1 cellular context compared by ENCODE assay signal in the genomic region with DNA sequence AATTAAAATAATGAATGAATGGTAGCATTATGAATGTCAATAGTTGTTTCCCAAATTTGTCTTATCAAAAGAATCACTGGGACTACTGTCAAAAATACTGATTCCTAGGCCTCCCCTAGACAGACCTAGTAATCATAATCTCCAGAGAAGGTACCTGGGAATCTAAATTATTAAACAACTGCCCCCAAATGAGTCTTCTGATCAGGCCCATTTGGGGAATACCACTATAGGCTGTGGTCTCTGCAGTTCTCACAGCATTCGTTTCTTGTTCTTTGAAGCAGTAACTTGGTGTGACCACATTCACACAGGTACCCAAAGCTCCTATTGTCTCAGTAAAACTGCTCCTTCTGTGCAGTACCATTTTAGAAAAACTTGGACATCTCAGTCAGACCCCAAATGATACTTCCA.
A peak's percentile ranks its signal among the peaks of the same experiment; 100 is the strongest.
TF ChIP-seq lines count a peak whose summit lies in the region.

No MANE protein-coding gene starts in this region.

TF ChIP-seq in GM12878, 131 proteins besides CTCF, POLR2A, EP300 and RAD21 (continued from another document):
- TF ChIP-seq, protein P1, sequence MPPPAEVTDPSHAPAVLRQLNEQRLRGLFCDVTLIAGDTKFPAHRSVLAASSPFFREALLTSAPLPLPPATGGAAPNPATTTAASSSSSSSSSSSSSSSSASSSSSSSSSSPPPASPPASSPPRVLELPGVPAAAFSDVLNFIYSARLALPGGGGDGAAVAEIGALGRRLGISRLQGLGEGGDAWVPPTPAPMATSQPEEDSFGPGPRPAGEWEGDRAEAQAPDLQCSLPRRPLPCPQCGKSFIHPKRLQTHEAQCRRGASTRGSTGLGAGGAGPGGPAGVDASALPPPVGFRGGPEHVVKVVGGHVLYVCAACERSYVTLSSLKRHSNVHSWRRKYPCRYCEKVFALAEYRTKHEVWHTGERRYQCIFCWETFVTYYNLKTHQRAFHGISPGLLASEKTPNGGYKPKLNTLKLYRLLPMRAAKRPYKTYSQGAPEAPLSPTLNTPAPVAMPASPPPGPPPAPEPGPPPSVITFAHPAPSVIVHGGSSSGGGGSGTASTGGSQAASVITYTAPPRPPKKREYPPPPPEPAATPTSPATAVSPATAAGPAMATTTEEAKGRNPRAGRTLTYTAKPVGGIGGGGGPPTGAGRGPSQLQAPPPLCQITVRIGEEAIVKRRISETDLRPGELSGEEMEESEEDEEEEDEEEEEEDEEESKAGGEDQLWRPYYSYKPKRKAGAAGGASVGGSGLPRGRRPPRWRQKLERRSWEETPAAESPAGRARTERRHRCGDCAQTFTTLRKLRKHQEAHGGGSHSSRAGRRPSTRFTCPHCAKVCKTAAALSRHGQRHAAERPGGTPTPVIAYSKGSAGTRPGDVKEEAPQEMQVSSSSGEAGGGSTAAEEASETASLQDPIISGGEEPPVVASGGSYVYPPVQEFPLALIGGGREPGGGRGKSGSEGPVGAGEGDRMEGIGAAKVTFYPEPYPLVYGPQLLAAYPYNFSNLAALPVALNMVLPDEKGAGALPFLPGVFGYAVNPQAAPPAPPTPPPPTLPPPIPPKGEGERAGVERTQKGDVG (CRISPR knock-in tag; IDR thresholded peaks at IDR 0.05) = no peak
- TF ChIP-seq DPF2 (IDR thresholded peaks at IDR 0.05) (peak; percentile 46; the same call in 1 of the 2 replicates), SP1 (IDR thresholded peaks at IDR 0.05; ENCODE audit: low read depth, low read length) (peak; percentile 33), SIN3A (IDR thresholded peaks at IDR 0.05; ENCODE audit: low read depth, low read length) (no peak), TCF7 (IDR thresholded peaks at IDR 0.05; ENCODE audit: borderline replicate concordance) (peak; percentile 91), MEF2B (IDR thresholded peaks at IDR 0.05; ENCODE audit: partially characterized antibody, poor library complexity, severe bottlenecking) (peak; percentile 97), MEF2A (IDR thresholded peaks at IDR 0.05; ENCODE audit: insufficient read depth, low read depth, low read length) (0 out of 2 replicates have a peak, but pooled peaks have one; percentile 36), NFYA (IDR thresholded peaks at IDR 0.05; ENCODE audit: borderline replicate concordance, low read depth, low read length) (no peak), CREB1 (IDR thresholded peaks at IDR 0.05; ENCODE audit: low read depth) (no peak), NRF1 (conservative IDR thresholded peaks at IDR 0.05; ENCODE audit: low read depth, low read length) (no peak), POLR2AphosphoS5 (IDR thresholded peaks at IDR 0.05; ENCODE audit: low read length) (no peak), SMARCA5 (IDR thresholded peaks at IDR 0.05) (no peak), TARDBP (IDR thresholded peaks at IDR 0.05; ENCODE audit: borderline replicate concordance) (no peak), CBX5 (IDR thresholded peaks at IDR 0.05; ENCODE audit: low read depth) (peak; percentile 77), HDAC2 (IDR thresholded peaks at IDR 0.05) (no peak), TBL1XR1 (IDR thresholded peaks at IDR 0.05; ENCODE audit: low read depth, low read length) (0 out of 2 replicates have a peak, but pooled peaks have one; percentile 15), BHLHE40 (IDR thresholded peaks at IDR 0.05; ENCODE audit: borderline replicate concordance in 1 of 2, low read depth in 2 of 2, low read length in 1 of 2) (peak in 1 of 2 experiments; percentile 59; a peak in 2 of 4 replicates), ZNF217 (IDR thresholded peaks at IDR 0.05) (peak; percentile 79), GATAD2B (conservative IDR thresholded peaks at IDR 0.05; ENCODE audit: low read depth) (peak; percentile 99), RELA (IDR thresholded peaks at IDR 0.05; ENCODE audit: borderline replicate concordance, partially characterized antibody) (peak; percentile 46), RCOR1 (conservative IDR thresholded peaks at IDR 0.05; ENCODE audit: low read depth, low read length) (no peak), SRF (IDR thresholded peaks at IDR 0.05; ENCODE audit: low read depth in 2 of 2, low read length in 2 of 2) (no peak), IRF4 (IDR thresholded peaks at IDR 0.05; ENCODE audit: low read depth, low read length) (0 out of 2 replicates have a peak, but pooled peaks have one; percentile 21), IKZF1 (conservative IDR thresholded peaks at IDR 0.05) (peak; percentile 43), ZNF384 (IDR thresholded peaks at IDR 0.05; ENCODE audit: borderline replicate concordance, low read depth, low read length) (no peak), WRNIP1 (IDR thresholded peaks at IDR 0.05; ENCODE audit: borderline replicate concordance, low read depth, low read length) (no peak), SIX5 (IDR thresholded peaks at IDR 0.05; ENCODE audit: low read depth, low read length, severe bottlenecking) (no peak), SMAD1 (IDR thresholded peaks at IDR 0.05; ENCODE audit: low read depth, partially characterized antibody) (peak; percentile 77), ZNF274 (IDR thresholded peaks at IDR 0.05; ENCODE audit: insufficient read depth, insufficient read length) (no peak), ZNF24 (IDR thresholded peaks at IDR 0.05) (peak; percentile 81)
- TF ChIP-seq, protein P2, sequence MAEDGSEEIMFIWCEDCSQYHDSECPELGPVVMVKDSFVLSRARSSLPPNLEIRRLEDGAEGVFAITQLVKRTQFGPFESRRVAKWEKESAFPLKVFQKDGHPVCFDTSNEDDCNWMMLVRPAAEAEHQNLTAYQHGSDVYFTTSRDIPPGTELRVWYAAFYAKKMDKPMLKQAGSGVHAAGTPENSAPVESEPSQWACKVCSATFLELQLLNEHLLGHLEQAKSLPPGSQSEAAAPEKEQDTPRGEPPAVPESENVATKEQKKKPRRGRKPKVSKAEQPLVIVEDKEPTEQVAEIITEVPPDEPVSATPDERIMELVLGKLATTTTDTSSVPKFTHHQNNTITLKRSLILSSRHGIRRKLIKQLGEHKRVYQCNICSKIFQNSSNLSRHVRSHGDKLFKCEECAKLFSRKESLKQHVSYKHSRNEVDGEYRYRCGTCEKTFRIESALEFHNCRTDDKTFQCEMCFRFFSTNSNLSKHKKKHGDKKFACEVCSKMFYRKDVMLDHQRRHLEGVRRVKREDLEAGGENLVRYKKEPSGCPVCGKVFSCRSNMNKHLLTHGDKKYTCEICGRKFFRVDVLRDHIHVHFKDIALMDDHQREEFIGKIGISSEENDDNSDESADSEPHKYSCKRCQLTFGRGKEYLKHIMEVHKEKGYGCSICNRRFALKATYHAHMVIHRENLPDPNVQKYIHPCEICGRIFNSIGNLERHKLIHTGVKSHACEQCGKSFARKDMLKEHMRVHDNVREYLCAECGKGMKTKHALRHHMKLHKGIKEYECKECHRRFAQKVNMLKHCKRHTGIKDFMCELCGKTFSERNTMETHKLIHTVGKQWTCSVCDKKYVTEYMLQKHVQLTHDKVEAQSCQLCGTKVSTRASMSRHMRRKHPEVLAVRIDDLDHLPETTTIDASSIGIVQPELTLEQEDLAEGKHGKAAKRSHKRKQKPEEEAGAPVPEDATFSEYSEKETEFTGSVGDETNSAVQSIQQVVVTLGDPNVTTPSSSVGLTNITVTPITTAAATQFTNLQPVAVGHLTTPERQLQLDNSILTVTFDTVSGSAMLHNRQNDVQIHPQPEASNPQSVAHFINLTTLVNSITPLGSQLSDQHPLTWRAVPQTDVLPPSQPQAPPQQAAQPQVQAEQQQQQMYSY (CRISPR knock-in tag; IDR thresholded peaks at IDR 0.05) = no peak
- TF ChIP-seq, protein P3, sequence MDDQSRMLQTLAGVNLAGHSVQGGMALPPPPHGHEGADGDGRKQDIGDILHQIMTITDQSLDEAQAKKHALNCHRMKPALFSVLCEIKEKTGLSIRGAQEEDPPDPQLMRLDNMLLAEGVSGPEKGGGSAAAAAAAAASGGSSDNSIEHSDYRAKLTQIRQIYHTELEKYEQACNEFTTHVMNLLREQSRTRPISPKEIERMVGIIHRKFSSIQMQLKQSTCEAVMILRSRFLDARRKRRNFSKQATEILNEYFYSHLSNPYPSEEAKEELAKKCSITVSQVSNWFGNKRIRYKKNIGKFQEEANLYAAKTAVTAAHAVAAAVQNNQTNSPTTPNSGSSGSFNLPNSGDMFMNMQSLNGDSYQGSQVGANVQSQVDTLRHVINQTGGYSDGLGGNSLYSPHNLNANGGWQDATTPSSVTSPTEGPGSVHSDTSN (IDR thresholded peaks at IDR 0.05; ENCODE audit: insufficient replicate concordance, low read depth, low read length) = no peak
- TF ChIP-seq, protein P4, sequence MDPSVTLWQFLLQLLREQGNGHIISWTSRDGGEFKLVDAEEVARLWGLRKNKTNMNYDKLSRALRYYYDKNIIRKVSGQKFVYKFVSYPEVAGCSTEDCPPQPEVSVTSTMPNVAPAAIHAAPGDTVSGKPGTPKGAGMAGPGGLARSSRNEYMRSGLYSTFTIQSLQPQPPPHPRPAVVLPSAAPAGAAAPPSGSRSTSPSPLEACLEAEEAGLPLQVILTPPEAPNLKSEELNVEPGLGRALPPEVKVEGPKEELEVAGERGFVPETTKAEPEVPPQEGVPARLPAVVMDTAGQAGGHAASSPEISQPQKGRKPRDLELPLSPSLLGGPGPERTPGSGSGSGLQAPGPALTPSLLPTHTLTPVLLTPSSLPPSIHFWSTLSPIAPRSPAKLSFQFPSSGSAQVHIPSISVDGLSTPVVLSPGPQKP (IDR thresholded peaks at IDR 0.05; ENCODE audit: low read depth, low read length) = no peak
- TF ChIP-seq, protein P5, sequence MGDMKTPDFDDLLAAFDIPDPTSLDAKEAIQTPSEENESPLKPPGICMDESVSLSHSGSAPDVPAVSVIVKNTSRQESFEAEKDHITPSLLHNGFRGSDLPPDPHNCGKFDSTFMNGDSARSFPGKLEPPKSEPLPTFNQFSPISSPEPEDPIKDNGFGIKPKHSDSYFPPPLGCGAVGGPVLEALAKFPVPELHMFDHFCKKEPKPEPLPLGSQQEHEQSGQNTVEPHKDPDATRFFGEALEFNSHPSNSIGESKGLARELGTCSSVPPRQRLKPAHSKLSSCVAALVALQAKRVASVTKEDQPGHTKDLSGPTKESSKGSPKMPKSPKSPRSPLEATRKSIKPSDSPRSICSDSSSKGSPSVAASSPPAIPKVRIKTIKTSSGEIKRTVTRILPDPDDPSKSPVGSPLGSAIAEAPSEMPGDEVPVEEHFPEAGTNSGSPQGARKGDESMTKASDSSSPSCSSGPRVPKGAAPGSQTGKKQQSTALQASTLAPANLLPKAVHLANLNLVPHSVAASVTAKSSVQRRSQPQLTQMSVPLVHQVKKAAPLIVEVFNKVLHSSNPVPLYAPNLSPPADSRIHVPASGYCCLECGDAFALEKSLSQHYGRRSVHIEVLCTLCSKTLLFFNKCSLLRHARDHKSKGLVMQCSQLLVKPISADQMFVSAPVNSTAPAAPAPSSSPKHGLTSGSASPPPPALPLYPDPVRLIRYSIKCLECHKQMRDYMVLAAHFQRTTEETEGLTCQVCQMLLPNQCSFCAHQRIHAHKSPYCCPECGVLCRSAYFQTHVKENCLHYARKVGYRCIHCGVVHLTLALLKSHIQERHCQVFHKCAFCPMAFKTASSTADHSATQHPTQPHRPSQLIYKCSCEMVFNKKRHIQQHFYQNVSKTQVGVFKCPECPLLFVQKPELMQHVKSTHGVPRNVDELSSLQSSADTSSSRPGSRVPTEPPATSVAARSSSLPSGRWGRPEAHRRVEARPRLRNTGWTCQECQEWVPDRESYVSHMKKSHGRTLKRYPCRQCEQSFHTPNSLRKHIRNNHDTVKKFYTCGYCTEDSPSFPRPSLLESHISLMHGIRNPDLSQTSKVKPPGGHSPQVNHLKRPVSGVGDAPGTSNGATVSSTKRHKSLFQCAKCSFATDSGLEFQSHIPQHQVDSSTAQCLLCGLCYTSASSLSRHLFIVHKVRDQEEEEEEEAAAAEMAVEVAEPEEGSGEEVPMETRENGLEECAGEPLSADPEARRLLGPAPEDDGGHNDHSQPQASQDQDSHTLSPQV (IDR thresholded peaks at IDR 0.05) = peak; percentile 76; the same call in 1 of the 2 replicates
- TF ChIP-seq, protein P6, sequence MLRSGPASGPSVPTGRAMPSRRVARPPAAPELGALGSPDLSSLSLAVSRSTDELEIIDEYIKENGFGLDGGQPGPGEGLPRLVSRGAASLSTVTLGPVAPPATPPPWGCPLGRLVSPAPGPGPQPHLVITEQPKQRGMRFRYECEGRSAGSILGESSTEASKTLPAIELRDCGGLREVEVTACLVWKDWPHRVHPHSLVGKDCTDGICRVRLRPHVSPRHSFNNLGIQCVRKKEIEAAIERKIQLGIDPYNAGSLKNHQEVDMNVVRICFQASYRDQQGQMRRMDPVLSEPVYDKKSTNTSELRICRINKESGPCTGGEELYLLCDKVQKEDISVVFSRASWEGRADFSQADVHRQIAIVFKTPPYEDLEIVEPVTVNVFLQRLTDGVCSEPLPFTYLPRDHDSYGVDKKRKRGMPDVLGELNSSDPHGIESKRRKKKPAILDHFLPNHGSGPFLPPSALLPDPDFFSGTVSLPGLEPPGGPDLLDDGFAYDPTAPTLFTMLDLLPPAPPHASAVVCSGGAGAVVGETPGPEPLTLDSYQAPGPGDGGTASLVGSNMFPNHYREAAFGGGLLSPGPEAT (IDR thresholded peaks at IDR 0.05; ENCODE audit: low read depth) = peak; percentile 84
- TF ChIP-seq, protein P7, sequence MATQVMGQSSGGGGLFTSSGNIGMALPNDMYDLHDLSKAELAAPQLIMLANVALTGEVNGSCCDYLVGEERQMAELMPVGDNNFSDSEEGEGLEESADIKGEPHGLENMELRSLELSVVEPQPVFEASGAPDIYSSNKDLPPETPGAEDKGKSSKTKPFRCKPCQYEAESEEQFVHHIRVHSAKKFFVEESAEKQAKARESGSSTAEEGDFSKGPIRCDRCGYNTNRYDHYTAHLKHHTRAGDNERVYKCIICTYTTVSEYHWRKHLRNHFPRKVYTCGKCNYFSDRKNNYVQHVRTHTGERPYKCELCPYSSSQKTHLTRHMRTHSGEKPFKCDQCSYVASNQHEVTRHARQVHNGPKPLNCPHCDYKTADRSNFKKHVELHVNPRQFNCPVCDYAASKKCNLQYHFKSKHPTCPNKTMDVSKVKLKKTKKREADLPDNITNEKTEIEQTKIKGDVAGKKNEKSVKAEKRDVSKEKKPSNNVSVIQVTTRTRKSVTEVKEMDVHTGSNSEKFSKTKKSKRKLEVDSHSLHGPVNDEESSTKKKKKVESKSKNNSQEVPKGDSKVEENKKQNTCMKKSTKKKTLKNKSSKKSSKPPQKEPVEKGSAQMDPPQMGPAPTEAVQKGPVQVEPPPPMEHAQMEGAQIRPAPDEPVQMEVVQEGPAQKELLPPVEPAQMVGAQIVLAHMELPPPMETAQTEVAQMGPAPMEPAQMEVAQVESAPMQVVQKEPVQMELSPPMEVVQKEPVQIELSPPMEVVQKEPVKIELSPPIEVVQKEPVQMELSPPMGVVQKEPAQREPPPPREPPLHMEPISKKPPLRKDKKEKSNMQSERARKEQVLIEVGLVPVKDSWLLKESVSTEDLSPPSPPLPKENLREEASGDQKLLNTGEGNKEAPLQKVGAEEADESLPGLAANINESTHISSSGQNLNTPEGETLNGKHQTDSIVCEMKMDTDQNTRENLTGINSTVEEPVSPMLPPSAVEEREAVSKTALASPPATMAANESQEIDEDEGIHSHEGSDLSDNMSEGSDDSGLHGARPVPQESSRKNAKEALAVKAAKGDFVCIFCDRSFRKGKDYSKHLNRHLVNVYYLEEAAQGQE (IDR thresholded peaks at IDR 0.05; ENCODE audit: low read depth, low read length) = no peak
- TF ChIP-seq, protein P8, sequence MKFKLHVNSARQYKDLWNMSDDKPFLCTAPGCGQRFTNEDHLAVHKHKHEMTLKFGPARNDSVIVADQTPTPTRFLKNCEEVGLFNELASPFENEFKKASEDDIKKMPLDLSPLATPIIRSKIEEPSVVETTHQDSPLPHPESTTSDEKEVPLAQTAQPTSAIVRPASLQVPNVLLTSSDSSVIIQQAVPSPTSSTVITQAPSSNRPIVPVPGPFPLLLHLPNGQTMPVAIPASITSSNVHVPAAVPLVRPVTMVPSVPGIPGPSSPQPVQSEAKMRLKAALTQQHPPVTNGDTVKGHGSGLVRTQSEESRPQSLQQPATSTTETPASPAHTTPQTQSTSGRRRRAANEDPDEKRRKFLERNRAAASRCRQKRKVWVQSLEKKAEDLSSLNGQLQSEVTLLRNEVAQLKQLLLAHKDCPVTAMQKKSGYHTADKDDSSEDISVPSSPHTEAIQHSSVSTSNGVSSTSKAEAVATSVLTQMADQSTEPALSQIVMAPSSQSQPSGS (IDR thresholded peaks at IDR 0.05; ENCODE audit: low read length) = peak; percentile 97
TF ChIP-seq in GM12878: peak in this region for 47.
